ENCODE assay signal across 8 cellular contexts in the genomic region with DNA sequence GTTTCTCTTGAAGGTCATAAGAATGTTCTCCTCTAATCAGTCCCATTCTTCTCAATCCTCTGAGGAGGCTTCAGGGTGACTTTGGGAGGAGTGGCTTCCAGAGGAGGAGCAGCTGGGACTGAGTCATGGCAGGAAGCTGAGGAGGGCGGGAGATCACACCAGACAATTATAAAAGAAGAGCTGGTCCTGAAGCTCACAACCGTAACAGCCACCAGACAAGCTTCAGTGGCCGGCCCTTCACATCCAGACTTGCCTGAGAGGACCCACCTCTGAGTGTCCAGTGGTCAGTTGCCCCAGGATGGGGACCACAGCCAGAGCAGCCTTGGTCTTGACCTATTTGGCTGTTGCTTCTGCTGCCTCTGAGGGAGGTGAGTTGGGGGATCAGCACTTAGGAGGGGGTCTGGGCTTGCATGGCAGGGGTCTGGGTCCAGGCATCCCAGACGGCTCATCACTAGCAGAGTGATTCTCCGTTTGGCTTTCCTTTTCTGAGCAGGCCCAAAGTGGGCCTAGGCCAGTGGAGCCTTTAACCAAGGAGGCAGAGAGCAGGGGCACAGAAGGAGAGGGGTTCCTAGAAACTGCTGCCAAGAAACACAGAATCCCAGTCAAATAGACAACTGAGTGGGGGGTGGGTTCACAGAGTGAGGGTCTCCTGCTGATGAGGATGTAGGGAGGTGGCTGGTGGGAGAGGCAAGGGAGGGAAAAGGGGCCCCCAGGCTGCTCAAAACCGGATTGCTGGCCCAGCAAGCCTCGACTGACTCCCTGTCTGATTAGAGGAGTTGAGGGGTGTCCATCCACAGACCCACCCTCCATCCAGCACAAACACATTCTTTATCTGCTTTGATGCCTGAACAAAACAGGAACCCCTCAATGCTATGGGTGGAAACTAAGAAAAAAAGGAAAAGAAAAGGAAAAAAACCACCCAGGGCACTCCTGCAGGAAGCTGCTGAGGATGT. TPM values are rescaled to one million over a fixed set of nuclear protein-coding genes. Genes with fewer than 3 reads are reported as not detected.
DNase-seq lines count a peak whose midpoint lies in the region; ATAC-seq and TF ChIP-seq lines count a peak whose summit lies in the region.

A gene (plus strand): TSS at position 198 of the 953 bp plus-strand sequence. CDS start 101 bp downstream, at position 299.

- peak within 1 kb of the TSS; percentile 52 to 75 for H3K27ac Mint-ChIP-seq in activated naive CD4-positive, alpha-beta T cell treated with anti-CD3 and anti-CD28 coated beads, Interleukin-2, amount 50 U/mL, for 72 hours
- H3K27ac Mint-ChIP-seq in progenitor cell of endocrine pancreas = no peak within 1 kb of the TSS

- WGBS in adrenal gland, 4 donors = 42 to 68% (median 54%) methylated on average over 5 to 7 of the region's 7 CpGs

- H3K4me3 Mint-ChIP-seq in progenitor cell of endocrine pancreas (ENCODE audit: low read depth) = no peak within 1 kb of the TSS

- TF ChIP-seq POLR2A in adrenal gland (IDR thresholded peaks at IDR 0.05) = peak in 1 of 2 donors; percentile 47

- peak within 1 kb of the TSS; percentile 46 to 47 for H3K9ac ChIP-seq in stomach smooth muscle (ENCODE audit: low read length in 2 of 2)

- H3K27ac ChIP-seq in adrenal gland (peak within 1 kb of the TSS in 4 of 5 donors; percentile 30 to 87 (median 62)), stomach smooth muscle (ENCODE audit: low read length) (no peak within 1 kb of the TSS)

- intact Hi-C loops in adrenal gland (cut with DNase I) = no loop called here

- H3K9me3 ChIP-seq in adrenal gland (replicated peaks in 1 of 3) (no peaks in the 10 kb centered on the region), stomach smooth muscle (ENCODE audit: control insufficient read depth in 2 of 2, low read length in 2 of 2) (no peaks in the 10 kb centered on the region)

- peaks cover 3 to 16% of the 10 kb centered on the region in 2 donors for H3K4me1 ChIP-seq in adrenal gland (replicated peaks in 1 of 2)
- peaks cover 4% of the 10 kb centered on the region for H3K4me1 ChIP-seq in stomach smooth muscle (ENCODE audit: control insufficient read depth, insufficient read depth, low read length)

- H3K36me3 ChIP-seq in adrenal gland (replicated peaks in 1 of 2) (peaks cover 0 to 26% of the 10 kb centered on the region in 2 donors), stomach smooth muscle (ENCODE audit: control insufficient read depth in 2 of 2, insufficient read depth in 2 of 2, low read length in 2 of 2) (peaks cover 16 to 37% of the 10 kb centered on the region in 2 donors)

- H3K27me3 ChIP-seq in adrenal gland (no peaks in the 10 kb centered on the region), stomach smooth muscle (ENCODE audit: control insufficient read depth in 1 of 2, insufficient read depth in 2 of 2, low read length in 2 of 2) (no peaks in the 10 kb centered on the region)

- no peaks in the 10 kb centered on the region for H3K9me3 Mint-ChIP-seq in activated naive CD4-positive, alpha-beta T cell treated with anti-CD3 and anti-CD28 coated beads, Interleukin-2, amount 50 U/mL, for 72 hours
- H3K9me3 Mint-ChIP-seq in progenitor cell of endocrine pancreas (ENCODE audit: low read depth) = no peaks in the 10 kb centered on the region

- no peaks in the 10 kb centered on the region for H3K27me3 Mint-ChIP-seq in progenitor cell of endocrine pancreas

- ATAC-seq in activated naive CD4-positive, alpha-beta T cell treated with anti-CD3 and anti-CD28 coated beads, Interleukin-2, amount 50 U/mL, for 72 hours = peak in 1 of 2 donors; percentile 39

- peak within 1 kb of the TSS in 1 of 4 donors; percentile 3 for H3K4me3 ChIP-seq in adrenal gland
- peak within 1 kb of the TSS; percentile 46 to 64 for H3K4me3 ChIP-seq in stomach smooth muscle (ENCODE audit: low read length in 2 of 2)

- no peaks in the 10 kb centered on the region for H3K36me3 Mint-ChIP-seq in activated naive CD4-positive, alpha-beta T cell treated with anti-CD3 and anti-CD28 coated beads, Interleukin-2, amount 50 U/mL, for 72 hours
- peaks cover 10% of the 10 kb centered on the region for H3K36me3 Mint-ChIP-seq in progenitor cell of endocrine pancreas (ENCODE audit: insufficient read depth)

- DNase-seq in activated naive CD4-positive, alpha-beta T cell treated with anti-CD3 and anti-CD28 coated beads, Interleukin-2, amount 50 U/mL, for 72 hours (ENCODE audit: low spot score in 2 of 2) = no peak
- no peak for DNase-seq in activated naive CD4-positive, alpha-beta T cell (lab: John Stamatoyannopoulos, UW)
- DNase-seq in adrenal gland (peak; percentile 52 to 83 (median 76)), hepatic stellate cell (ENCODE audit: low spot score) (peak; percentile 95), HuH-7.5 (ENCODE audit: low spot score) (no peak), progenitor cell of endocrine pancreas (ENCODE audit: low spot score, unreplicated experiment) (no peak), NK-92 (lab: John Stamatoyannopoulos, UW; ENCODE audit: unreplicated experiment) (no peak)

- TF ChIP-seq CTCF in adrenal gland (IDR thresholded peaks at IDR 0.05) (no peak), progenitor cell of endocrine pancreas (IDR thresholded peaks at IDR 0.05; ENCODE audit: unreplicated experiment) (no peak)

- H3K4me1 Mint-ChIP-seq in progenitor cell of endocrine pancreas (ENCODE audit: low read depth) = peaks cover 2% of the 10 kb centered on the region

RNA-seq across cellular contexts. Expression of the gene that starts here (rescaled TPM):
- total RNA-seq in activated naive CD4-positive, alpha-beta T cell treated with anti-CD3 and anti-CD28 coated beads, Interleukin-2, amount 50 U/mL, for 72 hours = 1 to 10 TPM; 1.3 to 1.6 TPM
- total RNA-seq in adrenal gland = 10 to 100 TPM; 14.0 to 63.0 (median 25.0) TPM
- 10 to 100 TPM; 22.2 to 54.4 (median 44.4) TPM for polyA plus RNA-seq in adrenal gland
- 1.9 and 2.1 TPM in 2 replicates for total RNA-seq in progenitor cell of endocrine pancreas

Comparison
In these comparisons a context has a peak if more than half of its experiments do, and no peak if none do; other contexts are left out.
1. DNase-seq: peak in adrenal gland (7 of 7) and hepatic stellate cell (single experiment); none in activated naive CD4-positive, alpha-beta T cell treated with anti-CD3 and anti-CD28 coated beads, Interleukin-2, amount 50 U/mL, for 72 hours (0 of 2), activated naive CD4-positive, alpha-beta T cell (0 of 4), HuH-7.5 (single experiment), progenitor cell of endocrine pancreas (single experiment) and NK-92 (single experiment).